In genomic region chr5:142057697-142058056, GRCh38 we compare ENCODE assay signal across 16 cellular contexts. TPM values are rescaled to one million over a fixed set of nuclear protein-coding genes. Genes with fewer than 3 reads are reported as not detected.
DNase-seq lines count a peak whose midpoint lies in the region; ATAC-seq, FAIRE-seq and TF ChIP-seq lines count a peak whose summit lies in the region.
"Had no signal": no experiment of that assay in that cellular context is flagged by ENCODE, and none has a peak within 500 bp of the region (broad histone marks: within the 10 kb centered on the region; RNA-seq: fewer than 3 reads in every experiment).

No MANE protein-coding gene starts in this region.

- H3K27me3 ChIP-seq in breast epithelium (no peaks in the 10 kb centered on the region), K562 (ENCODE audit: control insufficient read depth in 2 of 2, insufficient read depth in 2 of 2, low read length in 2 of 2) (peaks cover 5 to 8% of the 10 kb centered on the region in 2 experiments; a peak in 3 of 5 replicates), keratinocyte (ENCODE audit: control insufficient read depth, extremely low read depth, insufficient read depth, low read length) (no peaks in the 10 kb centered on the region)

- DNase-seq in MCF 10A (ENCODE audit: unreplicated experiment) (peak; percentile 48), breast epithelium (ENCODE audit: low spot score in 2 of 2) (no peak), K562 (ENCODE audit: extremely low read depth in 1 of 4, low spot score in 3 of 4) (no peak), keratinocyte (ENCODE audit: low read depth, low spot score) (peak; percentile 57), T-cell (no peak), OCI-M1 (lab: John Stamatoyannopoulos, UW) (no peak), NCI-H748 (lab: John Stamatoyannopoulos, UW; ENCODE audit: unreplicated experiment) (no peak)
- DNase-seq: DMS153; H9; NCI-H1436; NCI-H2227 treated with DMSO at 0.1 percent for 48 hours; NCI-H524 treated with DMSO at 0.1 percent for 48 hours; NK-92 treated with Interleukin-12 subunit alpha and Interleukin-12 subunit beta, amount 100 ng/mL, for 24 hours; Right ventricle myocardium superior had no signal

- intact Hi-C loops in MCF 10A (cut with micrococcal nuclease), result loop anchor here (5.0 kb wide), 1 partner anchor 40 kb away; no protein-coding TSS in a partner anchor
- intact Hi-C loops in breast epithelium (cut with DNase I; ENCODE audit: low total_unique reads), result no loop called here
- intact Hi-C loops in K562 (cut with micrococcal nuclease), result no loop called here

- H3K9me3 ChIP-seq in breast epithelium, result no peaks in the 10 kb centered on the region
- no peaks in the 10 kb centered on the region for H3K9me3 ChIP-seq in K562 (replicated peaks; ENCODE audit: control insufficient read depth, insufficient read depth, low read depth, low read length)
- no peaks in the 10 kb centered on the region for H3K9me3 ChIP-seq in keratinocyte (ENCODE audit: control insufficient read depth, low read depth, low read length)

- POLR2A ChIA-PET in MCF 10A (lab: Yijun Ruan, JAX), result interaction anchor here (0.6 to 6.8 kb wide), 17 partner anchors 10 to 441 kb away, joined by 3 to 63 read pairs (median 4); partner anchors contain the start of genes GNPDA1, HDAC3, NDFIP1 and RELL2
- POLR2A ChIA-PET in K562 (lab: Yijun Ruan, JAX), result interaction anchor here (1.0 kb wide), 1 partner anchor 13 kb away, joined by 4 read pairs; no protein-coding TSS in a partner anchor
- POLR2A ChIA-PET in T-cell (lab: Charles Lee), result no interaction called here

- ATAC-seq in K562 (no peak), T-cell (replicated peaks in 1 of 4) (no peak), GM18519 (IDR thresholded peaks at IDR 0.05; ENCODE audit: low FRiP score, unreplicated experiment) (no peak)

- CTCF ChIA-PET in MCF 10A (lab: Yijun Ruan, JAX) (interaction anchor here (2.1 kb wide), 1 partner anchor 86 kb away, joined by 7 read pairs; no protein-coding TSS in a partner anchor), K562 (lab: Yijun Ruan, JAX; ENCODE audit: low intra/inter-chr PET ratio) (no interaction called here), T-cell (lab: Charles Lee) (no interaction called here)

- H3K4me3 Mint-ChIP-seq in MCF 10A (ENCODE audit: unreplicated experiment) (no peak overlapping the region), T-cell (no peak overlapping the region)
- H3K4me3 Mint-ChIP-seq: CD14-positive monocyte, H9 had no signal

- peaks cover 34% of the 10 kb centered on the region for H3K4me1 Mint-ChIP-seq in MCF 10A (ENCODE audit: insufficient read depth, unreplicated experiment)
- H3K4me1 Mint-ChIP-seq in T-cell, result peaks cover 7 to 11% (median 10%) of the 10 kb centered on the region in 3 donors

- no peak for TF ChIP-seq EP300 in K562 (IDR thresholded peaks at IDR 0.05; ENCODE audit: low read length)

- H3K4me3 ChIP-seq in breast epithelium, result no peak overlapping the region
- H3K4me3 ChIP-seq in K562, result no peak overlapping the region
- H3K4me3 ChIP-seq in keratinocyte (ENCODE audit: control insufficient read depth in 2 of 3, extremely low read depth in 1 of 3, insufficient read depth in 2 of 3, low read depth in 1 of 3, low read length in 3 of 3), result peak overlapping the region in 2 of 3 experiments; percentile 6 to 19

- TF ChIP-seq RAD21 in K562 (CRISPR knock-in tag; conservative IDR thresholded peaks at IDR 0.05 in 1 of 2, IDR thresholded peaks at IDR 0.05 in 1 of 2), result no peak

- no peak for FAIRE-seq in K562 (lab: Jason Lieb, UNC)
- peak; percentile 68 for FAIRE-seq in keratinocyte (lab: Jason Lieb, UNC)

- BruUV-seq in MCF 10A (replicated peaks; lab: Mats Ljungman, UMichigan), result no TSS peak
- no TSS peak for BruUV-seq in K562 (replicated peaks; lab: Mats Ljungman, UMichigan)

- dilution Hi-C loops in keratinocyte (cut with MboI; ENCODE audit: extremely low pct_ligation_motif_present, low sequenced_read_pairs), result no loop called here

- TF ChIP-seq CTCF in MCF 10A (IDR thresholded peaks at IDR 0.05; ENCODE audit: unreplicated experiment), result no peak
- no peak for TF ChIP-seq CTCF in breast epithelium (IDR thresholded peaks at IDR 0.05)
- TF ChIP-seq CTCF in K562 (IDR thresholded peaks at IDR 0.05 in 2 of 3, conservative IDR thresholded peaks at IDR 0.05 in 1 of 3; ENCODE audit: insufficient read depth in 2 of 3, low read depth in 1 of 3, low read length in 3 of 3), result no peak
- no peak for TF ChIP-seq CTCF in keratinocyte (optimal IDR thresholded peaks at IDR 0.05 in 1 of 3, IDR thresholded peaks at IDR 0.05 in 1 of 3, conservative IDR thresholded peaks at IDR 0.05 in 1 of 3; ENCODE audit: extremely low read depth in 1 of 3, insufficient read depth in 2 of 3, low read length in 3 of 3)

- H3K4me2 ChIP-seq in K562 (ENCODE audit: insufficient read depth, low read length) (no peak overlapping the region), keratinocyte (ENCODE audit: control insufficient read depth, extremely low read depth, insufficient read depth, low read depth, low read length) (peak overlapping the region; percentile 58)

- H4K20me1 ChIP-seq in K562 (replicated peaks; ENCODE audit: control insufficient read depth, insufficient read depth, low read length) (no peaks in the 10 kb centered on the region), keratinocyte (ENCODE audit: control insufficient read depth, extremely low read depth, insufficient read depth, low read length) (no peaks in the 10 kb centered on the region)

- TF ChIP-seq POLR2A in breast epithelium (IDR thresholded peaks at IDR 0.05), result no peak
- TF ChIP-seq POLR2A in K562 (conservative IDR thresholded peaks at IDR 0.05), result no peak

- H3K9me1 ChIP-seq in K562 (ENCODE audit: control insufficient read depth, insufficient read depth, low read length) (no peaks in the 10 kb centered on the region), keratinocyte (ENCODE audit: control insufficient read depth, extremely low read depth, insufficient read depth, low read length) (no peaks in the 10 kb centered on the region)

- H3K27ac ChIP-seq in breast epithelium (no peak overlapping the region), K562 (ENCODE audit: extremely low read depth, low read depth, low read length) (no peak overlapping the region), keratinocyte (ENCODE audit: control insufficient read depth, insufficient read depth, low read length) (peak overlapping the region; percentile 90)

- H3K79me2 ChIP-seq in K562 (ENCODE audit: control insufficient read depth, insufficient read depth, low read length) (no peaks in the 10 kb centered on the region), keratinocyte (ENCODE audit: control insufficient read depth, insufficient read depth, low read length) (no peaks in the 10 kb centered on the region)

- H3K36me3 Mint-ChIP-seq in MCF 10A (ENCODE audit: insufficient read depth, unreplicated experiment), result peaks cover 10% of the 10 kb centered on the region
- H3K36me3 Mint-ChIP-seq in T-cell, result no peaks in the 10 kb centered on the region
- H3K36me3 Mint-ChIP-seq: CD14-positive monocyte had no signal

- H3K27ac Mint-ChIP-seq in MCF 10A (ENCODE audit: low read depth, unreplicated experiment) (peak overlapping the region; percentile 95), T-cell (no peak overlapping the region)
- H3K27ac Mint-ChIP-seq: CD14-positive monocyte, H9 had no signal

- H3K9me3 Mint-ChIP-seq in MCF 10A (ENCODE audit: unreplicated experiment) (no peaks in the 10 kb centered on the region), T-cell (no peaks in the 10 kb centered on the region)
- H3K9me3 Mint-ChIP-seq: CD14-positive monocyte, H9 had no signal

- H3K9ac ChIP-seq in K562 (ENCODE audit: insufficient read depth in 1 of 2, low read depth in 2 of 2, low read length in 2 of 2), result no peak overlapping the region
- peak overlapping the region; percentile 56 for H3K9ac ChIP-seq in keratinocyte (ENCODE audit: control insufficient read depth, extremely low read depth, insufficient read depth, low read length)

- H3K27me3 Mint-ChIP-seq in MCF 10A (ENCODE audit: insufficient read depth, unreplicated experiment), result no peaks in the 10 kb centered on the region
- H3K27me3 Mint-ChIP-seq in T-cell, result no peaks in the 10 kb centered on the region

- H3K36me3 ChIP-seq in breast epithelium (no peaks in the 10 kb centered on the region), K562 (ENCODE audit: control insufficient read depth, insufficient read depth, low read length) (no peaks in the 10 kb centered on the region), keratinocyte (ENCODE audit: control insufficient read depth in 2 of 2, extremely low read depth in 1 of 2, insufficient read depth in 2 of 2, low read length in 2 of 2) (no peaks in the 10 kb centered on the region)

- H2AFZ ChIP-seq in K562 (ENCODE audit: low read depth, low read length) (no peak overlapping the region), keratinocyte (ENCODE audit: control insufficient read depth, low read length) (no peak overlapping the region)

- H3K4me1 ChIP-seq in breast epithelium (no peaks in the 10 kb centered on the region), K562 (replicated peaks in 1 of 2; ENCODE audit: control insufficient read depth in 2 of 2, insufficient read depth in 2 of 2, low read length in 2 of 2) (no peaks in the 10 kb centered on the region), keratinocyte (ENCODE audit: control insufficient read depth, extremely low read depth, insufficient read depth, low read length) (peaks cover 33% of the 10 kb centered on the region)

- in situ Hi-C loops in K562 (cut with MboI), result no loop called here

RNA-seq across cellular contexts. Expression of gene GNPDA1, which starts 44.9 kb away (rescaled TPM):
- 36.1 and 60.9 TPM in 2 replicates for total RNA-seq in MCF 10A (2022)
- total RNA-seq in breast epithelium, result 10 to 100 TPM; 32.6 to 46.4 (median 38.3) TPM
- 19.7 and 24.1 TPM in 2 replicates for total RNA-seq in K562 (2011; cell fraction: chromatin; rRNA removed; ENCODE audit: low replicate concordance)
- total RNA-seq in K562 (2011; cell fraction: nucleolus; rRNA removed), result 17.4 and 22.8 TPM in 2 replicates
- total RNA-seq in K562 (2011; cell fraction: nucleoplasm; rRNA removed), result 17.6 and 18.1 TPM in 2 replicates
- total RNA-seq in K562 (2014; rRNA removed), result 26.4 and 35.6 TPM in 2 replicates
- total RNA-seq in K562 (2014; rRNA removed; fragmentation: Illumina TruSeq; extraction: Trizol), result 50.2 and 52.2 TPM in 2 replicates
- total RNA-seq in K562 (2015; rRNA removed; fragmentation: Illumina TruSeq; extraction: Trizol), result 52.2 and 55.2 TPM in 2 replicates
- total RNA-seq in K562 (2021), result 36.6 and 40.2 TPM in 2 replicates
- polyA plus RNA-seq in K562 (2011; rRNA removed), result 11.6 and 14.1 TPM in 2 replicates
- polyA plus RNA-seq in K562 (2011; cell fraction: cytosol; rRNA removed), result 15.5 and 20.6 TPM in 2 replicates
- 20.8 and 22.1 TPM in 2 replicates for polyA plus RNA-seq in K562 (2011; cell fraction: nucleus; rRNA removed)
- 42.3 and 44.7 TPM in 2 replicates for polyA plus RNA-seq in K562 (2012)
- 46.2 and 64.1 TPM in 2 replicates for polyA plus RNA-seq in K562 (2014; fragmentation: Illumina TruSeq; extraction: Trizol)
- 100 to 1,000 TPM; 119 to 145 TPM for polyA plus RNA-seq in K562 (2014; fragmentation: Nextera tagmentation; extraction: Ambion mirVana)
- polyA plus RNA-seq in K562 (2014; rRNA removed), result 33.7 and 34.6 TPM in 2 replicates
- polyA minus RNA-seq in K562 (2011; rRNA and poly(A)+ RNA removed), result 12.1 and 17.0 TPM in 2 replicates
- 13.9 and 18.3 TPM in 2 replicates for polyA minus RNA-seq in K562 (2011; cell fraction: cytosol; rRNA and poly(A)+ RNA removed)
- 11.1 and 11.6 TPM in 2 replicates for polyA minus RNA-seq in K562 (2011; cell fraction: nucleus; rRNA and poly(A)+ RNA removed)
- polyA plus RNA-seq in keratinocyte, result 18.0 to 32.6 TPM (median 19.1 TPM) in 3 replicates
- 22.2 TPM for polyA plus RNA-seq in keratinocyte (2011; ENCODE audit: low read depth)
- polyA plus RNA-seq in keratinocyte (2011; cell fraction: cytosol; rRNA removed), result 31.8 and 35.9 TPM in 2 replicates
- 27.2 and 41.9 TPM in 2 replicates for polyA plus RNA-seq in keratinocyte (2011; cell fraction: nucleus; rRNA removed)
- 35.0 and 63.9 TPM in 2 replicates for polyA plus RNA-seq in keratinocyte (2012; ENCODE audit: low replicate concordance)
- 21.7 to 29.5 TPM (median 28.5 TPM) in 3 replicates for polyA minus RNA-seq in keratinocyte
- polyA minus RNA-seq in keratinocyte (2011; cell fraction: cytosol; rRNA and poly(A)+ RNA removed), result 12.1 TPM
- 9.6 and 9.8 TPM in 2 replicates for polyA minus RNA-seq in keratinocyte (2011; cell fraction: nucleus; rRNA and poly(A)+ RNA removed)
- total RNA-seq in T-cell, result 10 to 100 TPM; 12.6 to 30.3 (median 29.3) TPM

RNA-seq across cellular contexts. Expression of gene NDFIP1, which starts 50.9 kb away (rescaled TPM):
- total RNA-seq in MCF 10A (2022) (50.8 and 61.6 TPM in 2 replicates), breast epithelium (100 to 1,000 TPM; 115 to 135 (median 117) TPM), K562 (2014; rRNA removed) (33.2 and 47.8 TPM in 2 replicates), K562 (2014; rRNA removed; fragmentation: Illumina TruSeq; extraction: Trizol) (36.8 and 39.3 TPM in 2 replicates), K562 (2015; rRNA removed; fragmentation: Illumina TruSeq; extraction: Trizol) (27.1 and 31.4 TPM in 2 replicates), K562 (2021) (35.8 and 36.3 TPM in 2 replicates), T-cell (100 to 1,000 TPM in 2 of 5 donors, 10 to 100 TPM in 3; 76.3 to 194 (median 90.8) TPM)
- total RNA-seq in K562 (2011; cell fraction: chromatin; rRNA removed; ENCODE audit: low replicate concordance), result 20.9 and 53.7 TPM in 2 replicates
- 22.1 and 24.3 TPM in 2 replicates for total RNA-seq in K562 (2011; cell fraction: nucleolus; rRNA removed)
- total RNA-seq in K562 (2011; cell fraction: nucleoplasm; rRNA removed), result 42.7 and 56.4 TPM in 2 replicates
- polyA plus RNA-seq in K562 (2011; rRNA removed) (17.2 and 31.9 TPM in 2 replicates), K562 (2014; fragmentation: Illumina TruSeq; extraction: Trizol) (25.8 and 29.7 TPM in 2 replicates), K562 (2014; fragmentation: Nextera tagmentation; extraction: Ambion mirVana) (1 to 10 TPM; 5.3 to 7.6 TPM), K562 (2014; rRNA removed) (26.0 and 37.5 TPM in 2 replicates), keratinocyte (21.6 to 38.2 TPM (median 26.0 TPM) in 3 replicates)
- 10.5 and 38.6 TPM in 2 replicates for polyA plus RNA-seq in K562 (2011; cell fraction: cytosol; rRNA removed)
- polyA plus RNA-seq in K562 (2011; cell fraction: nucleus; rRNA removed), result 5.0 and 5.5 TPM in 2 replicates
- 30.5 and 36.1 TPM in 2 replicates for polyA plus RNA-seq in K562 (2012)
- polyA minus RNA-seq in K562 (2011; rRNA and poly(A)+ RNA removed), result 16.9 and 24.5 TPM in 2 replicates
- 7.8 and 11.8 TPM in 2 replicates for polyA minus RNA-seq in K562 (2011; cell fraction: cytosol; rRNA and poly(A)+ RNA removed)
- 11.8 and 14.9 TPM in 2 replicates for polyA minus RNA-seq in K562 (2011; cell fraction: nucleus; rRNA and poly(A)+ RNA removed)
- 123 TPM for polyA plus RNA-seq in keratinocyte (2011; ENCODE audit: low read depth)
- 17.6 and 32.0 TPM in 2 replicates for polyA plus RNA-seq in keratinocyte (2011; cell fraction: cytosol; rRNA removed)
- polyA plus RNA-seq in keratinocyte (2011; cell fraction: nucleus; rRNA removed), result 21.4 and 30.0 TPM in 2 replicates
- polyA plus RNA-seq in keratinocyte (2012; ENCODE audit: low replicate concordance), result 31.7 and 35.8 TPM in 2 replicates
- polyA minus RNA-seq in keratinocyte, result 4.7 to 17.9 TPM (median 9.6 TPM) in 3 replicates
- 86.9 TPM for polyA minus RNA-seq in keratinocyte (2011; cell fraction: cytosol; rRNA and poly(A)+ RNA removed)
- polyA minus RNA-seq in keratinocyte (2011; cell fraction: nucleus; rRNA and poly(A)+ RNA removed), result 17.5 and 29.6 TPM in 2 replicates

Comparison
In these comparisons a context has a peak if more than half of its experiments do, and no peak if none do; other contexts are left out.
1. DNase-seq: peak in MCF 10A (single experiment) and keratinocyte (single experiment); none in breast epithelium (0 of 2), K562 (0 of 4), T-cell (0 of 34), OCI-M1 (single experiment) and NCI-H748 (single experiment).
2. H3K4me3 ChIP-seq: peak in keratinocyte (2 of 3); none in breast epithelium (0 of 3) and K562 (single experiment).
3. POLR2A ChIA-PET loops: an anchor here in MCF 10A (0.6 to 6.8 kb wide) and K562 (1.0 kb wide); none called in T-cell.